In the genomic region with DNA sequence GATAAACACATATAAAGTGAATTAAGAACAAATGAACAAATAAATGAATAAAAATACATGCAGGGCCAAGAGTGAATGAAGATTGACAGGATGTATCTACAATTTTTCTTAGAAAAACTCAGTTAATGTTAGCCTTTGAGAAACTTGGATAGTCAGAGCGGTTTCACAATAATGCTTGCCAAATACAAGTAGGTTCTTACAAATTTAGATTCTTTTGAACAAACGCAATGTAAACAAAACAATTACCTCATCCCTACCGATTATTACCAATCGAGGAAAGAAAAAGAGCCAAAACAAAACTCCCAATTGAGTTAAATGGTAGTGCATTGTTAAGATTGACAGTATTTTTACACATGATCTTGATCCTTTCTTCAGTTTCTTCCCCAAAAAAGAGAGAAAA, we compare ENCODE assay signal across 22 cellular contexts.
"Had no signal": no experiment of that assay in that cellular context is flagged by ENCODE, and none has a peak within 500 bp of the region (broad histone marks: within the 10 kb centered on the region; RNA-seq: fewer than 3 reads in every experiment).

No MANE protein-coding gene starts in this region.

- H3K9me3 ChIP-seq: esophagus squamous epithelium, ovary, right atrium auricular region had no signal

- H3K27me3 Mint-ChIP-seq: natural killer cell treated with Interleukin-12 subunit alpha and Interleukin-12 subunit beta and Interleukin-15 and Interleukin-18, amount 100 ng/mL, for 72 hours had no signal

- ATAC-seq: left colon; left ventricle myocardium superior; natural killer cell treated with Interleukin-12 subunit alpha and Interleukin-12 subunit beta and Interleukin-15 and Interleukin-18, amount 100 ng/mL, for 72 hours had no signal

- DNase-seq: effector memory CD4-positive, alpha-beta T cell; esophagus squamous epithelium; foreskin melanocyte; head of caudate nucleus; kidney; left colon; left ventricle myocardium superior; mesenchymal stem cell; midbrain; nucleus accumbens; ovary; small intestine; stimulated activated CD4-positive, alpha-beta T cell treated with anti-CD3 and anti-CD28 coated beads, Interleukin-12 subunit alpha, Interleukin-12 subunit beta, amount 100 ng/mL, for 4 hours; stimulated activated naive CD4-positive, alpha-beta T cell; stomach had no signal

- H3K79me2 ChIP-seq: hepatocyte had no signal

- H3K36me3 Mint-ChIP-seq: natural killer cell treated with Interleukin-12 subunit alpha and Interleukin-12 subunit beta and Interleukin-15 and Interleukin-18, amount 100 ng/mL, for 72 hours; neural progenitor cell had no signal

- H3K4me3 ChIP-seq: esophagus squamous epithelium, hepatocyte, lung, neural progenitor cell, ovary, right atrium auricular region, stomach had no signal

- FAIRE-seq: endometrium, kidney, small intestine had no signal

- H3K4me1 ChIP-seq: esophagus squamous epithelium, neural progenitor cell, right atrium auricular region, stomach had no signal

- H3K36me3 ChIP-seq: esophagus squamous epithelium, neural progenitor cell, ovary, right atrium auricular region, stomach had no signal

- H3K27me3 ChIP-seq: esophagus squamous epithelium, hepatocyte, neural progenitor cell, ovary, right atrium auricular region, stomach had no signal

- H3K4me3 Mint-ChIP-seq: natural killer cell treated with Interleukin-12 subunit alpha and Interleukin-12 subunit beta and Interleukin-15 and Interleukin-18, amount 100 ng/mL, for 72 hours; neural progenitor cell had no signal

- H3K27ac Mint-ChIP-seq: natural killer cell treated with Interleukin-12 subunit alpha and Interleukin-12 subunit beta and Interleukin-15 and Interleukin-18, amount 100 ng/mL, for 72 hours; neural progenitor cell had no signal

- H3K4me2 ChIP-seq: hepatocyte, neural progenitor cell had no signal

- H3K27ac ChIP-seq: epithelial cell of prostate, esophagus squamous epithelium, hepatocyte, neural progenitor cell, ovary, right atrium auricular region, stomach had no signal

- H2AFZ ChIP-seq: hepatocyte, neural progenitor cell had no signal

- H3K4me1 Mint-ChIP-seq: neural progenitor cell had no signal

- H3K9me3 Mint-ChIP-seq: neural progenitor cell had no signal
